22 cellular contexts compared by ENCODE assay signal in the genomic region with DNA sequence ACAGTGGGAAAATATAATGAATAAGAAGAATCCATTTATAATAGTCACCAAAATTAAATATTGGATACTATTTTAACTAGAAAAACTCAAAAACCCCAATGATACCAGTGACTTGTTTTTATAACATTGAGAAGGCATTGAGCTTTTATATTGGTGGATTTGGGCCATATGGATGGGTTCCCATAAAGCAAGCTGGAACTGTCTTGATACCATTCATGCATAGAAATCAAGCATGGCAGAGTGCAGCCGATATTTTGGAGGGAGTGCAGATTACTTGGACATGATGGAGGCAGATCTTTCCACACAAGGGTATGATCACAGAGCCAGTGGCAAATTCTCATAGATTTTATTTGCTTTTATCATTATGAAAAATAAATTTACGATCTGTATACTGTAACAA. TPM values are rescaled to one million over a fixed set of nuclear protein-coding genes. Genes with fewer than 3 reads are reported as not detected.
DNase-seq lines count a peak whose midpoint lies in the region; ATAC-seq, FAIRE-seq and TF ChIP-seq lines count a peak whose summit lies in the region.
"Had no signal": no experiment of that assay in that cellular context is flagged by ENCODE, and none has a peak within 500 bp of the region (broad histone marks: within the 10 kb centered on the region; RNA-seq: fewer than 3 reads in every experiment).

No MANE protein-coding gene starts in this region.

- H3K27ac ChIP-seq in left ventricle myocardium inferior (replicated peaks) (peak overlapping the region; percentile 95), thyroid gland (peak overlapping the region in 2 of 3 donors; percentile 47 to 67)
- H3K27ac ChIP-seq: C4-2B, SK-N-MC had no signal

- H3K4me1 Mint-ChIP-seq in type B pancreatic cell (ENCODE audit: unreplicated experiment): peaks cover 13% of the 10 kb centered on the region

- H3K27ac Mint-ChIP-seq in type B pancreatic cell: no peak overlapping the region

- no peak for ATAC-seq in left cardiac atrium
- ATAC-seq: GM12878 had no signal

- in situ Hi-C loops in SK-MEL-5 (cut with HindIII; ENCODE audit: low pct_unique_long_range_greater_than_20kb, low sequenced_read_pairs): no loop called here

- intact Hi-C loops in left ventricle myocardium inferior (cut with micrococcal nuclease): loop anchor here (10.0 kb wide), 2 partner anchors 115 to 155 kb away; partner anchors contain the start of genes ALG14 and TLCD4
- intact Hi-C loops in left cardiac atrium (cut with DNase I): loop anchor here (5.0 to 10.0 kb wide), 4 partner anchors 113 to 158 kb away; partner anchors contain the start of genes ALG14 (in 2 of the 2) and TLCD4 (in 2 of the 2)
- intact Hi-C loops in thyroid gland (cut with DNase I): loop anchor here (10.0 kb wide), 1 partner anchor 145 kb away; no protein-coding TSS in a partner anchor

- TF ChIP-seq CTCF in left ventricle myocardium inferior (IDR thresholded peaks at IDR 0.05; ENCODE audit: borderline replicate concordance) (no peak), thyroid gland (IDR thresholded peaks at IDR 0.05) (no peak), type B pancreatic cell (conservative IDR thresholded peaks at IDR 0.05) (no peak)

- H3K27me3 ChIP-seq in left ventricle myocardium inferior (ENCODE audit: low read depth) (no peaks in the 10 kb centered on the region), thyroid gland (no peaks in the 10 kb centered on the region)

- TF ChIP-seq POLR2A in thyroid gland (IDR thresholded peaks at IDR 0.05): no peak

- H3K27me3 Mint-ChIP-seq in type B pancreatic cell: no peaks in the 10 kb centered on the region

- no peaks in the 10 kb centered on the region for H3K36me3 Mint-ChIP-seq in type B pancreatic cell

- H3K36me3 ChIP-seq in left ventricle myocardium inferior (no peaks in the 10 kb centered on the region), thyroid gland (no peaks in the 10 kb centered on the region)

- H3K4me3 ChIP-seq in left ventricle myocardium inferior (no peak overlapping the region), thyroid gland (replicated peaks in 1 of 3) (no peak overlapping the region)
- H3K4me3 ChIP-seq: GM12878, SK-N-MC had no signal

- 74 to 81% methylated on average over 2 of the region's 2 CpGs for WGBS in thyroid gland, 2 donors

- no peaks in the 10 kb centered on the region for H3K9me3 ChIP-seq in left ventricle myocardium inferior (replicated peaks)
- no peaks in the 10 kb centered on the region for H3K9me3 ChIP-seq in thyroid gland

- FAIRE-seq in RCC 7860 (lab: Jason Lieb, UNC): no peak
- FAIRE-seq: D721Med had no signal

- H3K9me3 Mint-ChIP-seq in type B pancreatic cell: peaks cover 8% of the 10 kb centered on the region

- H3K4me1 ChIP-seq in left ventricle myocardium inferior (peaks cover 73% of the 10 kb centered on the region), thyroid gland (peaks cover 34 to 41% of the 10 kb centered on the region in 2 donors)

- DNase-seq in left ventricle myocardium inferior: no peak
- DNase-seq in left cardiac atrium: no peak
- peak; percentile 28 for DNase-seq in SK-MEL-5 (ENCODE audit: low read depth, low spot score)
- peak; percentile 33 for DNase-seq in medulla oblongata (ENCODE audit: extremely low spot score)
- DNase-seq in thyroid gland: no peak
- DNase-seq in type B pancreatic cell (ENCODE audit: extremely low spot score, unreplicated experiment): no peak
- DNase-seq in RCC 7860 (ENCODE audit: low spot score): no peak
- no peak for DNase-seq in dedifferentiated amniotic fluid mesenchymal stem cell (ENCODE audit: extremely low spot score)
- DNase-seq: DMS79 treated with DMSO at 0.1 percent for 48 hours, H7, Kasumi-1, NCI-H187 treated with DMSO at 0.1 percent for 48 hours, NCI-H2227 treated with DMSO at 0.1 percent for 48 hours, NCI-H510A treated with DMSO at 0.1 percent for 48 hours, NCI-H82, OCI-M1, SHP77, SW 1271 had no signal

- H3K4me3 Mint-ChIP-seq in type B pancreatic cell: no peak overlapping the region

RNA-seq across cellular contexts. Expression of gene RWDD3, which starts 3.8 kb away (rescaled TPM):
- total RNA-seq in left ventricle myocardium inferior (19.4 TPM), left cardiac atrium (10 to 100 TPM; 12.3 to 17.7 TPM), thyroid gland (10 to 100 TPM; 13.1 to 20.6 (median 16.5) TPM), type B pancreatic cell (ENCODE audit: low replicate concordance) (17.0 and 19.8 TPM in 2 replicates)
- total RNA-seq in SK-MEL-5 (2014; rRNA removed; shearing (Covaris generic)): 19.9 and 24.8 TPM in 2 replicates
- 17.7 and 19.1 TPM in 2 replicates for polyA plus RNA-seq in SK-MEL-5 (2015; cell fraction: cytosol; rRNA removed)
- 119 TPM in 2 replicates for polyA plus RNA-seq in SK-MEL-5 (2015; cell fraction: nucleus; rRNA removed)

Comparison
In these comparisons a context has a peak if more than half of its experiments do, and no peak if none do; other contexts are left out.
1. DNase-seq: peak in SK-MEL-5 (single experiment) and medulla oblongata (single experiment); none in left ventricle myocardium inferior (single experiment), left cardiac atrium (single experiment), thyroid gland (0 of 2), type B pancreatic cell (single experiment), RCC 7860 (single experiment) and dedifferentiated amniotic fluid mesenchymal stem cell (single experiment).